ENCODE assay signal across 8 cellular contexts in genomic region chr14:67674139-67674479, GRCh38. TPM values are rescaled to one million over a fixed set of nuclear protein-coding genes. Genes with fewer than 3 reads are reported as not detected.
DNase-seq lines count a peak whose midpoint lies in the region; ATAC-seq lines count a peak whose summit lies in the region.

No MANE protein-coding gene starts in this region.

- peak overlapping the region; percentile 81 for H3K4me3 Mint-ChIP-seq in activated CD4-positive, alpha-beta T cell treated with anti-CD3 and anti-CD28 coated beads for 36 hours

- intact Hi-C loops in activated CD4-positive, alpha-beta T cell treated with anti-CD3 and anti-CD28 coated beads for 36 hours (cut with DNase I, micrococcal nuclease) = loop anchor here (1.0 to 10.0 kb wide), 8 partner anchors 21 to 1723 kb away; partner anchors contain the start of genes EIF2S1 (in 2 of the 2), RDH11 (in 2 of the 2), ARG2 (in 1 of the 2) and ERH (in 1 of the 2)

- POLR2A ChIA-PET in activated CD4-positive, alpha-beta T cell treated with anti-CD3 and anti-CD28 coated beads for 36 hours (lab: Charles Lee) = interaction anchor here (0.7 kb wide), 1 partner anchor 22 kb away, joined by 6 read pairs; the partner anchor contains the start of gene RDH11

- CTCF ChIA-PET in activated CD4-positive, alpha-beta T cell treated with anti-CD3 and anti-CD28 coated beads for 36 hours (lab: Charles Lee) = interaction anchor here (0.8 to 3.3 kb wide), 9 partner anchors 12 to 306 kb away, joined by 3 to 20 read pairs (median 5); partner anchors contain the start of gene PIGH

- H3K27ac Mint-ChIP-seq in activated CD4-positive, alpha-beta T cell treated with anti-CD3 and anti-CD28 coated beads for 36 hours = peak overlapping the region; percentile 40

- ATAC-seq in GM18870 (IDR thresholded peaks at IDR 0.05; ENCODE audit: unreplicated experiment) = peak; percentile 11
- peak; percentile 36 for ATAC-seq in HG03135 (IDR thresholded peaks at IDR 0.05; ENCODE audit: unreplicated experiment)
- ATAC-seq in activated CD4-positive, alpha-beta T cell treated with anti-CD3 and anti-CD28 coated beads for 36 hours = peak; percentile 61

- peaks cover 37% of the 10 kb centered on the region for H3K4me1 Mint-ChIP-seq in activated CD4-positive, alpha-beta T cell treated with anti-CD3 and anti-CD28 coated beads for 36 hours

- peaks cover 20% of the 10 kb centered on the region for H3K36me3 Mint-ChIP-seq in activated CD4-positive, alpha-beta T cell treated with anti-CD3 and anti-CD28 coated beads for 36 hours (ENCODE audit: low read depth)

- no peaks in the 10 kb centered on the region for H3K9me3 Mint-ChIP-seq in activated CD4-positive, alpha-beta T cell treated with anti-CD3 and anti-CD28 coated beads for 36 hours (ENCODE audit: low read depth)

- no peaks in the 10 kb centered on the region for H3K27me3 Mint-ChIP-seq in activated CD4-positive, alpha-beta T cell treated with anti-CD3 and anti-CD28 coated beads for 36 hours

- DNase-seq in AG08396 (ENCODE audit: low spot score) (peak; percentile 77), NCI-H2227 (lab: John Stamatoyannopoulos, UW; ENCODE audit: unreplicated experiment) (peak; percentile 84), dedifferentiated amniotic fluid mesenchymal stem cell (ENCODE audit: extremely low spot score) (peak; percentile 57), left kidney (ENCODE audit: low read depth, low spot score) (peak; percentile 94)
- peak; percentile 72 for DNase-seq in activated CD4-positive, alpha-beta T cell treated with anti-CD3 and anti-CD28 coated beads for 36 hours
- DNase-seq in stimulated activated CD4-positive, alpha-beta T cell treated with anti-CD3 and anti-CD28 coated beads, Interleukin-2, amount 100 ng/mL, for 4 hours (ENCODE audit: low read depth) = peak; percentile 33

RNA-seq across cellular contexts. Expression of gene VTI1B, which starts 0.3 kb away (rescaled TPM):
- 10 to 100 TPM; 42.0 to 58.3 TPM for total RNA-seq in activated CD4-positive, alpha-beta T cell treated with anti-CD3 and anti-CD28 coated beads for 36 hours

RNA-seq across cellular contexts. Expression of gene RDH11, which starts 21.5 kb away (rescaled TPM):
- total RNA-seq in activated CD4-positive, alpha-beta T cell treated with anti-CD3 and anti-CD28 coated beads for 36 hours = 10 to 100 TPM; 72.0 to 75.6 TPM

RNA-seq across cellular contexts. Expression of gene RDH12, which starts 27.6 kb away (rescaled TPM):
- not detected for total RNA-seq in activated CD4-positive, alpha-beta T cell treated with anti-CD3 and anti-CD28 coated beads for 36 hours

RNA-seq across cellular contexts. Expression of gene ARG2, which starts 54.4 kb away (rescaled TPM):
- total RNA-seq in activated CD4-positive, alpha-beta T cell treated with anti-CD3 and anti-CD28 coated beads for 36 hours = 10 to 100 TPM; 11.9 TPM

Comparison
In these comparisons a context has a peak if more than half of its experiments do, and no peak if none do; other contexts are left out.
1. Peak in every context shown above with its lines: DNase-seq and ATAC-seq.
2. DNase-seq: peak in every context shown above with its lines; median percentile 94 in left kidney; 84 in NCI-H2227; 77 in AG08396; 72 in activated CD4-positive, alpha-beta T cell treated with anti-CD3 and anti-CD28 coated beads for 36 hours; 57 in dedifferentiated amniotic fluid mesenchymal stem cell; 33 in stimulated activated CD4-positive, alpha-beta T cell treated with anti-CD3 and anti-CD28 coated beads, Interleukin-2, amount 100 ng/mL, for 4 hours.
3. ATAC-seq: peak in every context shown above with its lines; median percentile 61 in activated CD4-positive, alpha-beta T cell treated with anti-CD3 and anti-CD28 coated beads for 36 hours; 36 in HG03135; 11 in GM18870.